Comparison of ENCODE assay signal across 22 cellular contexts in genomic region chr15:44903281-44903680, GRCh38. TPM values are rescaled to one million over a fixed set of nuclear protein-coding genes. Genes with fewer than 3 reads are reported as not detected.
"Had no signal": no experiment of that assay in that cellular context is flagged by ENCODE, and none has a peak within 500 bp of the region (broad histone marks: within the 10 kb centered on the region; RNA-seq: fewer than 3 reads in every experiment).

No MANE protein-coding gene starts in this region.

RNA-seq across cellular contexts. Expression of gene TERB2, which starts 53.2 kb away (rescaled TPM):
- total RNA-seq: endodermal cell, epithelial cell of proximal tubule, esophagus squamous epithelium, foreskin keratinocyte, gastroesophageal sphincter, heart left ventricle, kidney epithelial cell, left ventricle myocardium superior, lower lobe of right lung, mononuclear cell, occipital lobe, psoas muscle, renal cortical epithelial cell, right cardiac atrium, sigmoid colon, suprapubic skin, transverse colon, upper lobe of right lung, uterus had no signal
- polyA plus RNA-seq: foreskin keratinocyte, heart left ventricle, neural cell, ovary, psoas muscle, right cardiac atrium, sigmoid colon, thymus had no signal
